Comparison of ENCODE assay signal across 8 cellular contexts in genomic region chr12:77325505-77325904, GRCh38.
A peak's percentile ranks its signal among the peaks of the same experiment; 100 is the strongest.
DNase-seq lines count a peak whose midpoint lies in the region; ATAC-seq and TF ChIP-seq lines count a peak whose summit lies in the region.

No MANE protein-coding gene starts in this region.

- H3K27me3 Mint-ChIP-seq in HFFc6 (ENCODE audit: insufficient read depth) (peaks cover 25% of the 10 kb centered on the region), nephron (ENCODE audit: low read depth) (peaks cover 46% of the 10 kb centered on the region)

- H3K9me3 Mint-ChIP-seq in HFFc6 (no peaks in the 10 kb centered on the region), nephron (no peaks in the 10 kb centered on the region)

- H3K27ac Mint-ChIP-seq in HFFc6 (no peak overlapping the region), nephron (peak overlapping the region; percentile 6 to 87 (median 59))

- peaks cover 17% of the 10 kb centered on the region for H3K4me1 Mint-ChIP-seq in HFFc6 (ENCODE audit: low read depth)
- peaks cover 30% of the 10 kb centered on the region for H3K4me1 Mint-ChIP-seq in nephron

- H3K4me3 Mint-ChIP-seq in HFFc6 (peak overlapping the region; percentile 91), nephron (peak overlapping the region; percentile 93 to 98 (median 96))

- TF ChIP-seq CTCF in AG10803 (conservative IDR thresholded peaks at IDR 0.05; ENCODE audit: low read length): no peak
- no peak for TF ChIP-seq CTCF in HFFc6 (IDR thresholded peaks at IDR 0.05)
- no peak for TF ChIP-seq CTCF in nephron (IDR thresholded peaks at IDR 0.05; ENCODE audit: unreplicated experiment in 3 of 3)

- DNase-seq in AG10803 (ENCODE audit: low read depth) (no peak), HFFc6 (no peak), ecto neural progenitor cell (ENCODE audit: low spot score) (peak; percentile 78), COR-L47 (lab: John Stamatoyannopoulos, UW) (no peak), NAMALWA (ENCODE audit: low spot score) (no peak)
- no peak for DNase-seq in stimulated activated CD4-positive, alpha-beta T cell treated with anti-CD3 and anti-CD28 coated beads, Interleukin-15, amount 100 ng/mL, for 24 hours

- H3K36me3 Mint-ChIP-seq in HFFc6 (ENCODE audit: low read depth) (no peaks in the 10 kb centered on the region), nephron (ENCODE audit: low read depth) (no peaks in the 10 kb centered on the region)

- ATAC-seq in HG03432 (IDR thresholded peaks at IDR 0.05; ENCODE audit: unreplicated experiment): no peak

- peak overlapping the region; percentile 84 for H3K4me3 ChIP-seq in AG10803 (ENCODE audit: low read length)
